Comparison of ENCODE assay signal across 29 cellular contexts in the genomic region with DNA sequence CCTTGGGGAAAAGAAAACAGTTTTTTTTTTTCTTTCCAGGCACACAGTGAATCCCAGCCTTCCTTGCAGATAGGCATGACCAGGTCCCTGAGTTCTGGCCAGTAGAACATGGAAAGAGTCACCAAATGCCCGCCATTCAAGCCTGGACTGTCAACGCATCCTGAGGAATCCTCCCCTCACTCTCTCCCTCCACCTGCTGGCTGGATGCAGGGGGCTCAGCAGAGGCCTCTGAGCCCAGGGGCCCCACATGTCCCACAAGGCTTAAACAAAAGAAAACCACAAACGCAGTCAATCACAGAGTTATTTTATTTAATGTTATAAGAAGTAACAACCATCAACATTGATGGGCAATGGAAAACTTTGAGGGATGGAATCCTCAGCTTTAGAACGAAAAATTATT.
"Had no signal": no experiment of that assay in that cellular context is flagged by ENCODE, and none has a peak within 500 bp of the region (broad histone marks: within the 10 kb centered on the region; RNA-seq: fewer than 3 reads in every experiment).

No MANE protein-coding gene starts in this region.

- H3K36me3 ChIP-seq: breast epithelium, gastroesophageal sphincter, right lobe of liver, tibial nerve had no signal

- H3K27ac Mint-ChIP-seq: activated CD4-positive, alpha-beta memory T cell treated with anti-CD3 and anti-CD28 coated beads for 36 hours; activated CD4-positive, alpha-beta T cell treated with anti-CD3 and anti-CD28 coated beads, Interleukin-2, amount 10 ng/mL, durations not matched to agents 24 days and 14 days; activated naive CD8-positive, alpha-beta T cell treated with anti-CD3 and anti-CD28 coated beads, Interleukin-2, amount 50 U/mL, for 24 hours; naive thymus-derived CD4-positive, alpha-beta T cell; T-helper 1 cell treated with Interleukin-12 subunit alpha and Interleukin-12 subunit beta and Interleukin-4 antibody, amounts not matched to agents 30 μg/mL and 1 μg/mL, for 36 hours had no signal

- DNase-seq: activated CD4-positive, alpha-beta memory T cell treated with anti-CD3 and anti-CD28 coated beads for 36 hours; activated CD4-positive, alpha-beta T cell treated with anti-CD3 and anti-CD28 coated beads, Interleukin-2, amount 10 ng/mL, durations not matched to agents 24 days and 14 days; activated CD8-positive, alpha-beta memory T cell treated with anti-CD3 and anti-CD28 coated beads, Interleukin-2, amount 50 U/mL, for 4 hours; activated gamma-delta T cell treated with Interleukin-2 at 50 U/mL for 16 hours; activated naive CD4-positive, alpha-beta T cell treated with anti-CD3 and anti-CD28 coated beads, Interleukin-2, amount 50 U/mL, for 16 hours; activated naive CD8-positive, alpha-beta T cell treated with anti-CD3 and anti-CD28 coated beads, Interleukin-2, amount 50 U/mL, for 24 hours; activated T-cell treated with anti-CD3 and anti-CD28 coated beads, Interleukin-2, amount 50 U/mL, for 1 hour; amygdala; central memory CD4-positive, alpha-beta T cell; dermis blood vessel endothelial cell; effector CD4-positive, alpha-beta T cell; erythroblast; kidney; left colon; mammary epithelial cell; midbrain; naive thymus-derived CD4-positive, alpha-beta T cell; right lobe of liver; stimulated activated CD4-positive, alpha-beta T cell treated with anti-CD3 and anti-CD28 coated beads, Interleukin-2, amount 100 ng/mL, for 48 hours; stimulated activated naive CD4-positive, alpha-beta T cell treated with Interleukin-2 at 50 U/mL for 16 hours; T-helper 9 cell had no signal

- H3K4me3 ChIP-seq: breast epithelium, gastroesophageal sphincter, hepatocyte, right lobe of liver, tibial nerve had no signal

- H3K4me1 Mint-ChIP-seq: activated CD4-positive, alpha-beta T cell treated with anti-CD3 and anti-CD28 coated beads, Interleukin-2, amount 10 ng/mL, durations not matched to agents 24 days and 14 days; activated naive CD8-positive, alpha-beta T cell treated with anti-CD3 and anti-CD28 coated beads, Interleukin-2, amount 50 U/mL, for 24 hours; naive thymus-derived CD4-positive, alpha-beta T cell had no signal

- H3K4me1 ChIP-seq: breast epithelium, parathyroid adenoma, right lobe of liver, tibial nerve had no signal

- H3K27ac ChIP-seq: breast epithelium, gastroesophageal sphincter, hepatocyte, parathyroid adenoma, right lobe of liver, tibial nerve, VCaP had no signal

- H3K4me3 Mint-ChIP-seq: activated CD4-positive, alpha-beta memory T cell treated with anti-CD3 and anti-CD28 coated beads for 36 hours; activated CD4-positive, alpha-beta T cell treated with anti-CD3 and anti-CD28 coated beads, Interleukin-2, amount 10 ng/mL, durations not matched to agents 24 days and 14 days; activated naive CD8-positive, alpha-beta T cell treated with anti-CD3 and anti-CD28 coated beads, Interleukin-2, amount 50 U/mL, for 24 hours; naive thymus-derived CD4-positive, alpha-beta T cell; T-helper 1 cell treated with Interleukin-12 subunit alpha and Interleukin-12 subunit beta and Interleukin-4 antibody, amounts not matched to agents 30 μg/mL and 1 μg/mL, for 36 hours had no signal

- H3K36me3 Mint-ChIP-seq: activated CD4-positive, alpha-beta memory T cell treated with anti-CD3 and anti-CD28 coated beads for 36 hours; naive thymus-derived CD4-positive, alpha-beta T cell had no signal

- H3K9me3 Mint-ChIP-seq: activated CD4-positive, alpha-beta memory T cell treated with anti-CD3 and anti-CD28 coated beads for 36 hours; activated CD4-positive, alpha-beta T cell treated with anti-CD3 and anti-CD28 coated beads, Interleukin-2, amount 10 ng/mL, durations not matched to agents 24 days and 14 days; activated naive CD8-positive, alpha-beta T cell treated with anti-CD3 and anti-CD28 coated beads, Interleukin-2, amount 50 U/mL, for 24 hours; naive thymus-derived CD4-positive, alpha-beta T cell; T-helper 1 cell treated with Interleukin-12 subunit alpha and Interleukin-12 subunit beta and Interleukin-4 antibody, amounts not matched to agents 30 μg/mL and 1 μg/mL, for 36 hours had no signal

- ATAC-seq: activated CD4-positive, CD25-positive, alpha-beta regulatory T cell treated with anti-CD3 and anti-CD28 coated beads, Interleukin-2, amount 50 U/mL, for 24 hours; activated naive CD8-positive, alpha-beta T cell treated with anti-CD3 and anti-CD28 coated beads, Interleukin-2, amount 50 U/mL, for 24 hours; gastroesophageal sphincter; left colon; naive thymus-derived CD4-positive, alpha-beta T cell; right lobe of liver had no signal

- H3K27me3 ChIP-seq: breast epithelium, gastroesophageal sphincter, hepatocyte, right lobe of liver, tibial nerve had no signal

- H3K9me3 ChIP-seq: breast epithelium, gastroesophageal sphincter, right lobe of liver, tibial nerve had no signal
